1 cellular context compared by ENCODE assay signal in the genomic region with DNA sequence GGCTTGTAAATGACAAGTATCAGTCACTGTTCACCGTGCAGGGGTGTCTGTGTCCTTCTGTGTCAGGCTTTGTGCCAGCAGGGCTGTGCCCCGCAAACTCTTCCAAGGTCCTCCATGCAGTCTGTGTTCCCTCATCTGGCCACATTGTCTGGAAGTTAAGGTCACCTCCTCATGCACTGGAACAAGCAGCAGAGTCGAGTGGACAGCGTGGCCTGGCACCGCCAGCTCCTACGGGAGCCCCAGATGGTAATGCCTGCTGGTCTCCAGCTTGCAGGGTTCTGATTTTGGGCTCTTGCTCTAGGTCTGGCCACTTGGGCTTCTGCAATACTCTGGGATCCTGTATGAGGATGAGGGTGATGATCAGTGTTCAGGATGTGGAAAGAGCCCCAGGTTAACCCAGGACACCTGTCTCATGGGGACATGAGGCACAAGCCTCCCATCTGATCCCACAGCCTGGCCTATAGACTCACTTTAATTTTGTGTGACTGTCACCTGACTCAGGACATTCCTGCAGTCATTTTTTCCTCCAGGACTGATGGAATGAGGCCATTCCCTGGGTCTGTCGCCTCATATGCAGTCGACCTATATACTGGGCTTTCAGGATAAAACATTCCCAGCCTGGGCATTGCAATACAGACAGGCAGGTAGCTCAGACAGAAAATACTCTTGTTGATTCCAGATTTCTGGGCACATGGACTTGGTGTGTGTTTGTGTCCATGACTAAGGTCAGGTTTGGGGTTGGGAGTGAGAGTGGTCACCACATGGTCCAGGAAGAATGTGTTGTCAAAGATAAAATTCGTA.
TF ChIP-seq lines count a peak whose summit lies in the region.

No MANE protein-coding gene starts in this region.

TF ChIP-seq in K562, 482 proteins besides CTCF, POLR2A, EP300 and RAD21 (continued from another document):
- TF ChIP-seq, protein P1, sequence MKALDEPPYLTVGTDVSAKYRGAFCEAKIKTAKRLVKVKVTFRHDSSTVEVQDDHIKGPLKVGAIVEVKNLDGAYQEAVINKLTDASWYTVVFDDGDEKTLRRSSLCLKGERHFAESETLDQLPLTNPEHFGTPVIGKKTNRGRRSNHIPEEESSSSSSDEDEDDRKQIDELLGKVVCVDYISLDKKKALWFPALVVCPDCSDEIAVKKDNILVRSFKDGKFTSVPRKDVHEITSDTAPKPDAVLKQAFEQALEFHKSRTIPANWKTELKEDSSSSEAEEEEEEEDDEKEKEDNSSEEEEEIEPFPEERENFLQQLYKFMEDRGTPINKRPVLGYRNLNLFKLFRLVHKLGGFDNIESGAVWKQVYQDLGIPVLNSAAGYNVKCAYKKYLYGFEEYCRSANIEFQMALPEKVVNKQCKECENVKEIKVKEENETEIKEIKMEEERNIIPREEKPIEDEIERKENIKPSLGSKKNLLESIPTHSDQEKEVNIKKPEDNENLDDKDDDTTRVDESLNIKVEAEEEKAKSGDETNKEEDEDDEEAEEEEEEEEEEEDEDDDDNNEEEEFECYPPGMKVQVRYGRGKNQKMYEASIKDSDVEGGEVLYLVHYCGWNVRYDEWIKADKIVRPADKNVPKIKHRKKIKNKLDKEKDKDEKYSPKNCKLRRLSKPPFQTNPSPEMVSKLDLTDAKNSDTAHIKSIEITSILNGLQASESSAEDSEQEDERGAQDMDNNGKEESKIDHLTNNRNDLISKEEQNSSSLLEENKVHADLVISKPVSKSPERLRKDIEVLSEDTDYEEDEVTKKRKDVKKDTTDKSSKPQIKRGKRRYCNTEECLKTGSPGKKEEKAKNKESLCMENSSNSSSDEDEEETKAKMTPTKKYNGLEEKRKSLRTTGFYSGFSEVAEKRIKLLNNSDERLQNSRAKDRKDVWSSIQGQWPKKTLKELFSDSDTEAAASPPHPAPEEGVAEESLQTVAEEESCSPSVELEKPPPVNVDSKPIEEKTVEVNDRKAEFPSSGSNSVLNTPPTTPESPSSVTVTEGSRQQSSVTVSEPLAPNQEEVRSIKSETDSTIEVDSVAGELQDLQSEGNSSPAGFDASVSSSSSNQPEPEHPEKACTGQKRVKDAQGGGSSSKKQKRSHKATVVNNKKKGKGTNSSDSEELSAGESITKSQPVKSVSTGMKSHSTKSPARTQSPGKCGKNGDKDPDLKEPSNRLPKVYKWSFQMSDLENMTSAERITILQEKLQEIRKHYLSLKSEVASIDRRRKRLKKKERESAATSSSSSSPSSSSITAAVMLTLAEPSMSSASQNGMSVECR (CRISPR knock-in tag; IDR thresholded peaks at IDR 0.05), result peak; percentile 62; the same call in 1 of the 2 replicates
- TF ChIP-seq ZNF354B (CRISPR knock-in tag; IDR thresholded peaks at IDR 0.05) (no peak), NFE2 (IDR thresholded peaks at IDR 0.05; ENCODE audit: low read depth) (no peak), TFAM (CRISPR knock-in tag; conservative IDR thresholded peaks at IDR 0.05) (no peak), TAF15 (IDR thresholded peaks at IDR 0.05; ENCODE audit: low read depth, low read length) (no peak)
